In the genomic region with DNA sequence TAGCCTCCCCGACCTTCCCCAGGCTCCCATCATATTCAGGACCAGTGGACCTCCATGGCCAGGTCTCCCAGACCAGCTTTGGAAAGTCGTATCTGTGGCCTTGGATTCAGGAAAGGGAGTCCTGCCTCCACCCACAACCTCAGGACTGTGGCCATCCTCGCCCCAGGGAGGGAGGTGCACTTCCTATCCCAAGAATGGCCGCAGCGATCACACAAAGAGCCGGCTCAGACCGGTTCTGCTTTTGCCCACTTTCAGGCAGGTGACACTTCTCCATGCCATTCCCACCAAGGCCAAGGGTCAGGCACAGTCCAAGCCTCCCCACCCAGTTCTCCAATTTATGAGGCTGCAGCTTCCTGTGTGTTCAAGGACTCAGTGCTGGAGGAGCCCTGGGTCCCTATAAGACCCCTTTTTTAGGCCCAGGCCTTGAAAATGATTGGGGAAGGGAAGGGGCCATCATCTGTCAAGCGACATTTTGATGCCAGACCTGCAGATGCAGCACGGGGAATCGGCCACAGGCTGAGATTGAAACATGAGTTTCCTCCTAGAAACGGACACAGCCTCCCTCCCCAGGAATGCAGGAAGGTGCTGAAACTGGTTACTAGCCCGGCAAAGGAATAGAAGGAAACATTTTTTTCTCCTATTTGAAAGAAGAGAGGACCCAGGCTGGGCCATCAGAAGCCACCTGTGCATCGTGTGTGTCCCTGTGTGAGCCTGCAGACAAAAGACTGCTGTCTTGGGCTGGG, we compare ENCODE assay signal across 24 cellular contexts.
DNase-seq lines count a peak whose midpoint lies in the region; ATAC-seq and TF ChIP-seq lines count a peak whose summit lies in the region.
"Had no signal": no experiment of that assay in that cellular context is flagged by ENCODE, and none has a peak within 500 bp of the region (broad histone marks: within the 10 kb centered on the region; RNA-seq: fewer than 3 reads in every experiment).

No MANE protein-coding gene starts in this region.

- ATAC-seq in Right ventricle myocardium superior (ENCODE audit: poor library complexity) (no peak), HG02870 (IDR thresholded peaks at IDR 0.05; ENCODE audit: unreplicated experiment) (no peak), HG03469 (IDR thresholded peaks at IDR 0.05; ENCODE audit: unreplicated experiment) (no peak)
- ATAC-seq in stimulated activated memory B cell treated with anti-CD40 and anti-IgM and Interleukin-4, amounts not matched to agents 10 μg/mL and 1 μg/mL and 100 μg/mL, for 72 hours, result no peak
- ATAC-seq: activated CD8-positive, alpha-beta T cell treated with anti-CD3 and anti-CD28 coated beads for 36 hours had no signal

- H3K4me1 ChIP-seq in right atrium auricular region, result peaks cover 0 to 11% of the 10 kb centered on the region in 2 donors

- no peak overlapping the region for H3K4me3 Mint-ChIP-seq in endothelial cell (ENCODE audit: unreplicated experiment)
- H3K4me3 Mint-ChIP-seq in stimulated activated memory B cell treated with anti-CD40 and anti-IgM and Interleukin-4, amounts not matched to agents 10 μg/mL and 1 μg/mL and 100 μg/mL, for 72 hours, result no peak overlapping the region
- H3K4me3 Mint-ChIP-seq: activated CD8-positive, alpha-beta T cell treated with anti-CD3 and anti-CD28 coated beads for 36 hours; activated naive CD8-positive, alpha-beta T cell; CD8-positive, alpha-beta memory T cell; T-helper 1 cell treated with Interleukin-12 subunit alpha and Interleukin-12 subunit beta and Interleukin-4 antibody, amounts not matched to agents 30 μg/mL and 1 μg/mL, for 36 hours had no signal

- TF ChIP-seq CTCF in right atrium auricular region (IDR thresholded peaks at IDR 0.05) (no peak), endothelial cell (IDR thresholded peaks at IDR 0.05; ENCODE audit: unreplicated experiment) (no peak), GM13976 (IDR thresholded peaks at IDR 0.05; ENCODE audit: borderline replicate concordance, control extremely low read depth, extremely low read depth, insufficient read depth, missing control alignments) (no peak)

- peak overlapping the region in 1 of 2 donors; percentile 3 for H3K27ac ChIP-seq in right atrium auricular region
- H3K27ac ChIP-seq: tibial artery had no signal

- H3K27ac Mint-ChIP-seq in endothelial cell (ENCODE audit: unreplicated experiment), result no peak overlapping the region
- peak overlapping the region; percentile 42 for H3K27ac Mint-ChIP-seq in stimulated activated memory B cell treated with anti-CD40 and anti-IgM and Interleukin-4, amounts not matched to agents 10 μg/mL and 1 μg/mL and 100 μg/mL, for 72 hours
- H3K27ac Mint-ChIP-seq: activated CD8-positive, alpha-beta T cell treated with anti-CD3 and anti-CD28 coated beads for 36 hours; activated naive CD8-positive, alpha-beta T cell; T-helper 1 cell treated with Interleukin-12 subunit alpha and Interleukin-12 subunit beta and Interleukin-4 antibody, amounts not matched to agents 30 μg/mL and 1 μg/mL, for 36 hours had no signal

- intact Hi-C loops in Right ventricle myocardium superior (cut with DNase I), result no loop called here

- H3K9me3 ChIP-seq in right atrium auricular region, result no peaks in the 10 kb centered on the region
- H3K9me3 ChIP-seq: tibial artery had no signal

- peaks cover 11% of the 10 kb centered on the region for H3K36me3 Mint-ChIP-seq in endothelial cell (ENCODE audit: low read depth, unreplicated experiment)
- peaks cover 51% of the 10 kb centered on the region for H3K36me3 Mint-ChIP-seq in stimulated activated memory B cell treated with anti-CD40 and anti-IgM and Interleukin-4, amounts not matched to agents 10 μg/mL and 1 μg/mL and 100 μg/mL, for 72 hours

- H3K27me3 ChIP-seq in right atrium auricular region, result no peaks in the 10 kb centered on the region
- H3K27me3 ChIP-seq: tibial artery had no signal

- DNase-seq in Right ventricle myocardium superior (peak; percentile 23), right atrium auricular region (ENCODE audit: low spot score) (no peak), endothelial cell (ENCODE audit: low spot score) (peak; percentile 13), medulla oblongata (ENCODE audit: extremely low spot score) (peak; percentile 24), GM13976 (ENCODE audit: low spot score) (no peak)
- DNase-seq: activated CD8-positive, alpha-beta T cell treated with anti-CD3 and anti-CD28 coated beads for 36 hours; activated effector memory CD4-positive, alpha-beta T cell treated with Interleukin-2 at 50 U/mL for 16 hours; CD8-positive, alpha-beta memory T cell; DMS 273 treated with DMSO at 0.1 percent for 48 hours; H7; mesendoderm; NCI-H1105; NCI-H2029 treated with DMSO at 0.1 percent for 48 hours; NCI-H345; NCI-H748 treated with DMSO at 0.1 percent for 48 hours; small intestine; stimulated activated CD4-positive, alpha-beta T cell treated with anti-CD3 and anti-CD28 coated beads, Interleukin-1b, Interleukin-23, amount 100 ng/mL, for 48 hours; stimulated activated CD8-positive, alpha-beta memory T cell treated with anti-CD3 and anti-CD28 coated beads, Interleukin-4, amount 100 ng/mL, for 48 hours; tibial artery had no signal

- H3K4me3 ChIP-seq in right atrium auricular region, result no peak overlapping the region
- H3K4me3 ChIP-seq: tibial artery had no signal

- in situ Hi-C loops in GM13976 (cut with MboI; ENCODE audit: low sequenced_read_pairs, unreplicated experiment), result no loop called here

- H3K36me3 ChIP-seq in right atrium auricular region, result peaks cover 17% of the 10 kb centered on the region

- H3K27me3 Mint-ChIP-seq in endothelial cell (ENCODE audit: unreplicated experiment), result peaks cover 6% of the 10 kb centered on the region
- H3K27me3 Mint-ChIP-seq in stimulated activated memory B cell treated with anti-CD40 and anti-IgM and Interleukin-4, amounts not matched to agents 10 μg/mL and 1 μg/mL and 100 μg/mL, for 72 hours, result no peaks in the 10 kb centered on the region
- H3K27me3 Mint-ChIP-seq: activated CD8-positive, alpha-beta T cell treated with anti-CD3 and anti-CD28 coated beads for 36 hours; activated naive CD8-positive, alpha-beta T cell; CD8-positive, alpha-beta memory T cell had no signal

- no peaks in the 10 kb centered on the region for H3K9me3 Mint-ChIP-seq in endothelial cell (ENCODE audit: unreplicated experiment)
- H3K9me3 Mint-ChIP-seq in stimulated activated memory B cell treated with anti-CD40 and anti-IgM and Interleukin-4, amounts not matched to agents 10 μg/mL and 1 μg/mL and 100 μg/mL, for 72 hours, result no peaks in the 10 kb centered on the region
- H3K9me3 Mint-ChIP-seq: activated CD8-positive, alpha-beta T cell treated with anti-CD3 and anti-CD28 coated beads for 36 hours; CD8-positive, alpha-beta memory T cell; T-helper 1 cell treated with Interleukin-12 subunit alpha and Interleukin-12 subunit beta and Interleukin-4 antibody, amounts not matched to agents 30 μg/mL and 1 μg/mL, for 36 hours had no signal

- H3K4me1 Mint-ChIP-seq in endothelial cell (ENCODE audit: unreplicated experiment), result no peaks in the 10 kb centered on the region
- peaks cover 14% of the 10 kb centered on the region for H3K4me1 Mint-ChIP-seq in stimulated activated memory B cell treated with anti-CD40 and anti-IgM and Interleukin-4, amounts not matched to agents 10 μg/mL and 1 μg/mL and 100 μg/mL, for 72 hours

Comparison
In these comparisons a context has a peak if more than half of its experiments do, and no peak if none do; other contexts are left out.
1. DNase-seq: peak in Right ventricle myocardium superior (single experiment), endothelial cell (single experiment) and medulla oblongata (single experiment); none in right atrium auricular region (single experiment) and GM13976 (single experiment).